In genomic region chr13:21620858-21621257, GRCh38 we compare ENCODE assay signal across 1 cellular context.
TF ChIP-seq lines count a peak whose summit lies in the region.

No MANE protein-coding gene starts in this region.

TF ChIP-seq in HepG2, 621 proteins besides CTCF, POLR2A, EP300 and RAD21 (continued from another document):
- no peak for TF ChIP-seq FOXO4 (CRISPR knock-in tag; conservative IDR thresholded peaks at IDR 0.05)
